In genomic region chr12:104452046-104452445, GRCh38 we compare ENCODE assay signal across 20 cellular contexts. TPM values are rescaled to one million over a fixed set of nuclear protein-coding genes. Genes with fewer than 3 reads are reported as not detected.
A peak's percentile ranks its signal among the peaks of the same experiment; 100 is the strongest.
DNase-seq lines count a peak whose midpoint lies in the region; ATAC-seq, FAIRE-seq and TF ChIP-seq lines count a peak whose summit lies in the region.
"Had no signal": no experiment of that assay in that cellular context is flagged by ENCODE, and none has a peak within 500 bp of the region (broad histone marks: within the 10 kb centered on the region; RNA-seq: fewer than 3 reads in every experiment).

No MANE protein-coding gene starts in this region.

- H3K23me2 ChIP-seq in H1 (ENCODE audit: low read depth, low read length) = peaks cover 3% of the 10 kb centered on the region; the same call in 1 of the 2 replicates

- no peak overlapping the region for H3K4me3 Mint-ChIP-seq in stimulated activated naive B cell treated with anti-CD40 and anti-IgM and Interleukin-4, amounts not matched to agents 10 μg/mL and 1 μg/mL and 100 μg/mL, for 72 hours
- H3K4me3 Mint-ChIP-seq: CD8-positive, alpha-beta T cell; HFFc6 had no signal

- H3K27ac ChIP-seq in H1 (ENCODE audit: low read depth, low read length) (no peak overlapping the region), neural cell (ENCODE audit: low read length) (peak overlapping the region; percentile 69)
- H3K27ac ChIP-seq: C4-2B, GM23248, HL-60 had no signal

- no peak overlapping the region for H4K5ac ChIP-seq in H1 (ENCODE audit: insufficient read length, low read depth, low read length)

- no peaks in the 10 kb centered on the region for H3K9me2 ChIP-seq in neural cell (ENCODE audit: insufficient read depth, low read length)

- H3K14ac ChIP-seq in H1 (ENCODE audit: insufficient read length) = no peak overlapping the region

- H3K4me3 ChIP-seq in H7 (ENCODE audit: insufficient read depth, low read depth, low read length) (no peak overlapping the region), H1 (ENCODE audit: extremely low read depth in 1 of 4, insufficient read depth in 2 of 4, low read depth in 3 of 4, low read length in 4 of 4) (no peak overlapping the region), neural cell (ENCODE audit: low read length) (no peak overlapping the region)
- H3K4me3 ChIP-seq: GM23248, HAP-1 had no signal

- no peaks in the 10 kb centered on the region for H3K9me3 ChIP-seq in H1 (ENCODE audit: insufficient read depth in 2 of 2, low read depth in 1 of 2, low read length in 1 of 2)
- H3K9me3 ChIP-seq in neural cell (ENCODE audit: low read length) = no peaks in the 10 kb centered on the region
- H3K9me3 ChIP-seq: HAP-1 had no signal

- no peak overlapping the region for H4K8ac ChIP-seq in H1 (ENCODE audit: extremely low read depth, insufficient read depth, low read length)

- H3K4me2 ChIP-seq in H1 (ENCODE audit: insufficient read depth in 1 of 2, low read depth in 2 of 2, low read length in 2 of 2) (no peak overlapping the region), neural cell (ENCODE audit: low read length) (no peak overlapping the region)

- ATAC-seq in stimulated activated naive B cell treated with anti-CD40 and anti-IgM and Interleukin-4, amounts not matched to agents 10 μg/mL and 1 μg/mL and 100 μg/mL, for 72 hours (replicated peaks) = no peak
- ATAC-seq in GM21528 (IDR thresholded peaks at IDR 0.05; ENCODE audit: low FRiP score, unreplicated experiment) (no peak), HG03520 (IDR thresholded peaks at IDR 0.05; ENCODE audit: unreplicated experiment) (no peak)
- ATAC-seq: CD8-positive, alpha-beta T cell had no signal

- H3K9me3 Mint-ChIP-seq in stimulated activated naive B cell treated with anti-CD40 and anti-IgM and Interleukin-4, amounts not matched to agents 10 μg/mL and 1 μg/mL and 100 μg/mL, for 72 hours = peaks cover 2 to 7% of the 10 kb centered on the region in 2 donors
- H3K9me3 Mint-ChIP-seq: CD8-positive, alpha-beta T cell; HFFc6 had no signal

- DNase-seq in H7 = peak; percentile 29
- no peak for DNase-seq in H1 (ENCODE audit: low read depth in 1 of 2, low spot score in 2 of 2)
- no peak for DNase-seq in stimulated activated naive B cell treated with anti-CD40 and anti-IgM and Interleukin-4, amounts not matched to agents 10 μg/mL and 1 μg/mL and 100 μg/mL, for 72 hours
- no peak for DNase-seq in NCI-H526 (lab: John Stamatoyannopoulos, UW)
- DNase-seq: BE2C; CD8-positive, alpha-beta T cell; COR-L47; DMS153; DND-41; GDM1; GM23248; HFFc6 had no signal

- H3K18ac ChIP-seq in H1 (ENCODE audit: extremely low read depth, low read length) = no peak overlapping the region

- no peak overlapping the region for H3K23ac ChIP-seq in H1 (ENCODE audit: insufficient read length)

- H3K79me1 ChIP-seq in H1 (ENCODE audit: low read depth, low read length) = peaks cover 3% of the 10 kb centered on the region; the same call in 1 of the 2 replicates

- 71% methylated on average over 1 of the region's 1 CpG; no CpG with 5 or more reads in 1 of the 2 experiments for WGBS in H1 (ENCODE audit: extremely low coverage in 1 of 2, insufficient coverage in 1 of 2, insufficient read length in 1 of 2, insufficient replicate concordance in 2 of 2, low coverage in 1 of 2, low lambda C conversion rate in 2 of 2, missing lambda C conversion rate in 1 of 2), 2 experiments

- H3K56ac ChIP-seq in H1 (replicated peaks; ENCODE audit: insufficient read length, low read depth, low read length) = no peak overlapping the region

- H3K36me3 ChIP-seq in H7 (replicated peaks; ENCODE audit: control insufficient read depth, insufficient read depth, low read length) (no peaks in the 10 kb centered on the region), H1 (ENCODE audit: control insufficient read depth in 2 of 4, insufficient read depth in 4 of 4, low read length in 3 of 4) (no peaks in the 10 kb centered on the region), neural cell (ENCODE audit: insufficient read depth, low read length) (no peaks in the 10 kb centered on the region)
- H3K36me3 ChIP-seq: BE2C, HAP-1 had no signal

- no peak for FAIRE-seq in H1 (lab: Jason Lieb, UNC)
- FAIRE-seq: A204.1, D721Med had no signal

- peak overlapping the region; percentile 6 for H3K27ac Mint-ChIP-seq in stimulated activated naive B cell treated with anti-CD40 and anti-IgM and Interleukin-4, amounts not matched to agents 10 μg/mL and 1 μg/mL and 100 μg/mL, for 72 hours
- H3K27ac Mint-ChIP-seq: CD8-positive, alpha-beta T cell; HFFc6 had no signal

- H3K4me1 Mint-ChIP-seq in stimulated activated naive B cell treated with anti-CD40 and anti-IgM and Interleukin-4, amounts not matched to agents 10 μg/mL and 1 μg/mL and 100 μg/mL, for 72 hours = peaks cover 15 to 33% of the 10 kb centered on the region in 2 donors

- no peak overlapping the region for H2BK15ac ChIP-seq in H1 (ENCODE audit: low read length)

- peaks cover 5 to 13% of the 10 kb centered on the region in 2 donors for H3K36me3 Mint-ChIP-seq in stimulated activated naive B cell treated with anti-CD40 and anti-IgM and Interleukin-4, amounts not matched to agents 10 μg/mL and 1 μg/mL and 100 μg/mL, for 72 hours
- H3K36me3 Mint-ChIP-seq: CD8-positive, alpha-beta T cell had no signal

- TF ChIP-seq POLR2A in H1 (IDR thresholded peaks at IDR 0.05; ENCODE audit: control extremely low read depth in 1 of 2, low read depth in 2 of 2, low read length in 2 of 2) = no peak

- peaks cover 3% of the 10 kb centered on the region; the same call in 1 of the 2 replicates for H3K27me3 ChIP-seq in H7 (ENCODE audit: control insufficient read depth, insufficient read depth, low read length)
- peaks cover 0 to 18% (median 9%) of the 10 kb centered on the region in 4 experiments; a peak in 5 of 7 replicates for H3K27me3 ChIP-seq in H1 (replicated peaks in 1 of 4; ENCODE audit: control insufficient read depth in 3 of 4, extremely low read depth in 1 of 4, insufficient read depth in 3 of 4, low read length in 3 of 4)
- H3K27me3 ChIP-seq in neural cell (ENCODE audit: insufficient read depth, low read depth, low read length) = no peaks in the 10 kb centered on the region
- H3K27me3 ChIP-seq: BE2C had no signal

- H3K4me1 ChIP-seq in H1 (replicated peaks in 1 of 4; ENCODE audit: control insufficient read depth in 3 of 4, insufficient read depth in 4 of 4, low read length in 3 of 4) = peaks cover 2 to 6% (median 5%) of the 10 kb centered on the region in 4 experiments; a peak in 5 of 7 replicates
- H3K4me1 ChIP-seq: BE2C had no signal

- no peak overlapping the region for H2BK12ac ChIP-seq in H1 (ENCODE audit: low read depth, low read length)

- no peak for TF ChIP-seq CTCF in H1 (IDR thresholded peaks at IDR 0.05; ENCODE audit: control extremely low read depth in 1 of 3, insufficient read depth in 1 of 3, low read depth in 1 of 3, low read length in 3 of 3)
- TF ChIP-seq CTCF in neural cell (IDR thresholded peaks at IDR 0.05; ENCODE audit: poor library complexity, severe bottlenecking) = no peak

- H4K20me1 ChIP-seq in H1 (replicated peaks in 1 of 2; ENCODE audit: control insufficient read depth in 1 of 2, insufficient read depth in 2 of 2, low read length in 2 of 2) = no peaks in the 10 kb centered on the region
- no peaks in the 10 kb centered on the region for H4K20me1 ChIP-seq in neural cell (ENCODE audit: insufficient read depth)

- no peak overlapping the region for H3K4ac ChIP-seq in H1 (replicated peaks; ENCODE audit: insufficient read length, low read depth, low read length)

- TF ChIP-seq RAD21 in H1 (IDR thresholded peaks at IDR 0.05 in 1 of 2, conservative IDR thresholded peaks at IDR 0.05 in 1 of 2; ENCODE audit: low read depth in 2 of 2, low read length in 2 of 2) (no peak), neural cell (conservative IDR thresholded peaks at IDR 0.05) (no peak)

- no peak overlapping the region for H2AFZ ChIP-seq in H1 (ENCODE audit: low read length)
- H2AFZ ChIP-seq in neural cell (ENCODE audit: low read depth, low read length) = no peak overlapping the region
- H2AFZ ChIP-seq: GM23248 had no signal

- H2BK120ac ChIP-seq in H1 (replicated peaks; ENCODE audit: low read depth, low read length) = no peak overlapping the region

- peak overlapping the region; percentile 66; the same call in 1 of the 2 replicates for H2BK20ac ChIP-seq in H1 (ENCODE audit: low read length)

- no peak overlapping the region for H2AK5ac ChIP-seq in H1 (ENCODE audit: low read depth, low read length)

- H3K9ac ChIP-seq in H1 (replicated peaks in 1 of 4; ENCODE audit: extremely low read depth in 1 of 4, low read depth in 3 of 4, low read length in 3 of 4) (no peak overlapping the region), neural cell (ENCODE audit: low read length) (peak overlapping the region; percentile 29)
- H3K9ac ChIP-seq: GM23248 had no signal

- no peaks in the 10 kb centered on the region for H3F3A ChIP-seq in neural cell (ENCODE audit: insufficient read depth, low read length, poor library complexity, severe bottlenecking)

- H4K91ac ChIP-seq in H1 (replicated peaks; ENCODE audit: insufficient read length, low read length) = no peak overlapping the region

- H3K79me2 ChIP-seq in H1 (ENCODE audit: control insufficient read depth in 1 of 2, insufficient read depth in 2 of 2, low read length in 2 of 2) = no peaks in the 10 kb centered on the region
- H3K79me2 ChIP-seq in neural cell (replicated peaks; ENCODE audit: insufficient read depth, low read length) = no peaks in the 10 kb centered on the region

- H3K27me3 Mint-ChIP-seq in stimulated activated naive B cell treated with anti-CD40 and anti-IgM and Interleukin-4, amounts not matched to agents 10 μg/mL and 1 μg/mL and 100 μg/mL, for 72 hours = no peaks in the 10 kb centered on the region

- POLR2A ChIA-PET in H1 (lab: Charles Lee; ENCODE audit: partially characterized antibody) = no interaction called here

- TF ChIP-seq EP300 in H1 (IDR thresholded peaks at IDR 0.05; ENCODE audit: borderline replicate concordance in 1 of 2, low read depth in 2 of 2, low read length in 2 of 2) (no peak), neural cell (conservative IDR thresholded peaks at IDR 0.05; ENCODE audit: poor library complexity, severe bottlenecking) (no peak)

- H2BK5ac ChIP-seq in H1 (ENCODE audit: low read depth, low read length) = no peak overlapping the region

- CTCF ChIA-PET in H1 (lab: Charles Lee; ENCODE audit: partially characterized antibody) = interaction anchor here (1.4 to 2.6 kb wide), 2 partner anchors 8 to 70 kb away, joined by 5 to 8 read pairs; no protein-coding TSS in a partner anchor

RNA-seq across cellular contexts. Expression of gene CHST11, which starts 4.7 kb away (rescaled TPM):
- 14.5 and 14.8 TPM in 2 replicates for total RNA-seq in H7 (2014; rRNA removed; shearing (Covaris generic))
- total RNA-seq in H1 (2021; fragmentation: NEBNext Ultra II Directional; extraction: Animal tissue kit (Norgen Biotek cat#: 25700)) = 14.4 and 15.5 TPM in 2 replicates
- polyA plus RNA-seq in H1 (2011; rRNA removed) = 20.8 and 22.7 TPM in 2 replicates
- 22.9 TPM for polyA plus RNA-seq in H1 (2011; cell fraction: cytosol; rRNA removed)
- polyA plus RNA-seq in H1 (2011; cell fraction: nucleus; rRNA removed) = 22.8 TPM
- 9.2 to 10.4 TPM (median 10.0 TPM) in 4 replicates for polyA plus RNA-seq in H1 (2012, experiment 1 of 2)
- polyA plus RNA-seq in H1 (2012, experiment 2 of 2) = 3.5 TPM
- polyA plus RNA-seq in H1 (2013, experiment 1 of 2) = 8.5 TPM
- polyA plus RNA-seq in H1 (2013, experiment 2 of 2) = 9.3 TPM
- 8.6 and 8.9 TPM in 2 replicates for polyA minus RNA-seq in H1 (2011; rRNA and poly(A)+ RNA removed)
- polyA minus RNA-seq in H1 (2011; cell fraction: cytosol; rRNA and poly(A)+ RNA removed) = 11.2 TPM
- 19.0 TPM for polyA minus RNA-seq in H1 (2011; cell fraction: nucleus; rRNA and poly(A)+ RNA removed)
- 14.5 and 15.0 TPM in 2 replicates for polyA plus RNA-seq in neural cell
- 49.4 and 51.5 TPM in 2 replicates for polyA minus RNA-seq in neural cell
